In the genomic region with DNA sequence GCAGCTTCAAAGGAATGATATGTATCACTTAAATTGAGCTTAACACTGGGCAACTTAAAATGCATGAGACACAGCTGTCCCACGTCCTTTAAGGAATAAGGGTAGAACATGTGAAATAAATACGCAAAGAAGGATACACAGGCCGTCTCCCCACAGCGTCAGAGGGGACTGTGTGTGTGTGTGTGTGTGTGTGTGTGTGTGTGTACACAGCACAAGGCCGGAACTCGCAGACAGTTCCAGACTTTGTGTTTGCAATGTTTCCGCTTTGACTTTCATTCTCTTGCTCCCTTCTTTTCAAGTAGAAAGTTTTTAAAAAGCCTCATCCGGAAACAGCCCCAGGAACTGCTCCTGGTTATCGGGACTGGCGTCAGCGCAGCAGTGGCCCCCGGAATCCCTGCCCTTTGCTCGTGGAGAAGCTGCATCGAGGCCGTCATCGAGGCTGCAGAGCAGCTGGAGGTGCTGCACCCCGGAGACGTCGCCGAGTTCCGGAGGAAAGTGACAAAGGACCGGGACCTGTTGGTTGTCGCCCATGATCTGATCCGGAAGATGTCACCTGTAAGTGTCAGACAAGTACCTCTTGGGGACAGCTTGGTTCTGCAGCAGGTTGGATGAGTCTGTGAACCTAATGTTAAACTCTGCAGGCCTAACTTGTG, we compare ENCODE assay signal across 19 cellular contexts. TPM values are rescaled to one million over a fixed set of nuclear protein-coding genes. Genes with fewer than 3 reads are reported as not detected.
"Had no signal": no experiment of that assay in that cellular context is flagged by ENCODE, and none has a peak within 500 bp of the region (broad histone marks: within the 10 kb centered on the region; RNA-seq: fewer than 3 reads in every experiment).

No MANE protein-coding gene starts in this region.

- H3K4me3 ChIP-seq: dorsolateral prefrontal cortex, esophagus muscularis mucosa, mucosa of descending colon, sigmoid colon, SJCRH30 had no signal

- H3K27me3 Mint-ChIP-seq: activated naive CD8-positive, alpha-beta T cell treated with anti-CD3 and anti-CD28 coated beads, Interleukin-2, amount 50 U/mL, for 24 hours; type B pancreatic cell had no signal

- H3K27ac ChIP-seq: dorsolateral prefrontal cortex, esophagus muscularis mucosa, sigmoid colon, SJCRH30 had no signal

- H3K4me3 Mint-ChIP-seq: activated naive CD8-positive, alpha-beta T cell treated with anti-CD3 and anti-CD28 coated beads, Interleukin-2, amount 50 U/mL, for 24 hours; immature natural killer cell; nephron; type B pancreatic cell had no signal

- H3K27ac Mint-ChIP-seq: immature natural killer cell, type B pancreatic cell had no signal

- H3K27me3 ChIP-seq: dorsolateral prefrontal cortex, esophagus muscularis mucosa, sigmoid colon, SJCRH30 had no signal

- DNase-seq: activated CD8-positive, alpha-beta memory T cell treated with anti-CD3 and anti-CD28 coated beads, Interleukin-2, amount 50 U/mL, for 4 hours; activated naive CD8-positive, alpha-beta T cell treated with anti-CD3 and anti-CD28 coated beads, Interleukin-2, amount 50 U/mL, for 24 hours; dorsolateral prefrontal cortex; immature natural killer cell; left cardiac atrium; mammary epithelial cell; mucosa of descending colon; occipital lobe; sigmoid colon; SJCRH30; stimulated activated CD4-positive, alpha-beta T cell treated with anti-CD3 and anti-CD28 coated beads, Interleukin-2, amount 100 ng/mL, for 48 hours; stimulated activated naive CD4-positive, alpha-beta T cell treated with Interleukin-2 at 50 U/mL for 16 hours; T1000 had no signal

- H3K9me3 Mint-ChIP-seq: activated naive CD8-positive, alpha-beta T cell treated with anti-CD3 and anti-CD28 coated beads, Interleukin-2, amount 50 U/mL, for 24 hours; immature natural killer cell; nephron; type B pancreatic cell had no signal

- H3K9me3 ChIP-seq: esophagus muscularis mucosa, mucosa of descending colon, sigmoid colon, SJCRH30 had no signal

- ATAC-seq: activated naive CD8-positive, alpha-beta T cell treated with anti-CD3 and anti-CD28 coated beads, Interleukin-2, amount 50 U/mL, for 24 hours; left cardiac atrium; mucosa of descending colon had no signal

RNA-seq across cellular contexts. Expression of a gene that starts 38.2 kb away (rescaled TPM):
- total RNA-seq: astrocyte, esophagus muscularis mucosa, fibroblast of villous mesenchyme, mammary epithelial cell, occipital lobe, pulmonary artery endothelial cell, sigmoid colon, SJCRH30 had no signal
- polyA plus RNA-seq: mammary epithelial cell had no signal
